In genomic region chr5:59724482-59725392, GRCh38 we compare ENCODE assay signal across 8 cellular contexts.
DNase-seq lines count a peak whose midpoint lies in the region; ATAC-seq, FAIRE-seq and TF ChIP-seq lines count a peak whose summit lies in the region.

No MANE protein-coding gene starts in this region.

- no peaks in the 10 kb centered on the region for H3K4me1 Mint-ChIP-seq in activated CD4-positive, alpha-beta memory T cell treated with anti-CD3 and anti-CD28 coated beads for 36 hours (ENCODE audit: low read depth)
- H3K4me1 Mint-ChIP-seq in type B pancreatic cell (ENCODE audit: unreplicated experiment): peaks cover 7% of the 10 kb centered on the region

- no peaks in the 10 kb centered on the region for H3K79me2 ChIP-seq in Loucy (ENCODE audit: insufficient read depth, low read length)

- CTCF ChIA-PET in activated CD4-positive, alpha-beta memory T cell treated with anti-CD3 and anti-CD28 coated beads for 36 hours (lab: Charles Lee): interaction anchor here (0.7 to 1.3 kb wide), 5 partner anchors 36 to 323 kb away, joined by 3 to 7 read pairs (median 4); no protein-coding TSS in a partner anchor

- no peaks in the 10 kb centered on the region for H3K9me2 ChIP-seq in Loucy (replicated peaks; ENCODE audit: low read depth, low read length)

- FAIRE-seq in kidney (lab: Jason Lieb, UNC): no peak

- peak; percentile 14 for DNase-seq in NCI-H748 (lab: John Stamatoyannopoulos, UW; ENCODE audit: unreplicated experiment)
- DNase-seq in NCI-H748 treated with DMSO at 0.1 percent for 48 hours (lab: John Stamatoyannopoulos, UW): no peak
- DNase-seq in activated CD4-positive, alpha-beta memory T cell treated with anti-CD3 and anti-CD28 coated beads for 36 hours: peak; percentile 30
- DNase-seq in kidney: no peak
- DNase-seq in type B pancreatic cell (ENCODE audit: extremely low spot score, unreplicated experiment): no peak

- H3K36me3 ChIP-seq in Loucy (ENCODE audit: insufficient read depth, low read length) (no peaks in the 10 kb centered on the region), kidney (ENCODE audit: control insufficient read depth in 1 of 2, insufficient read depth in 2 of 2, low read length in 2 of 2) (no peaks in the 10 kb centered on the region)

- peaks cover under 1% of the 10 kb centered on the region for H3K27me3 Mint-ChIP-seq in activated CD4-positive, alpha-beta memory T cell treated with anti-CD3 and anti-CD28 coated beads for 36 hours
- H3K27me3 Mint-ChIP-seq in type B pancreatic cell: no peaks in the 10 kb centered on the region

- no peak overlapping the region for H3K27ac Mint-ChIP-seq in activated CD4-positive, alpha-beta memory T cell treated with anti-CD3 and anti-CD28 coated beads for 36 hours
- H3K27ac Mint-ChIP-seq in type B pancreatic cell: no peak overlapping the region

- H3K4me2 ChIP-seq in Loucy (ENCODE audit: low read depth, low read length, poor library complexity, severe bottlenecking): no peak overlapping the region

- H3K4me1 ChIP-seq in Loucy (ENCODE audit: insufficient read depth, low read length, poor library complexity, severe bottlenecking): no peaks in the 10 kb centered on the region
- no peaks in the 10 kb centered on the region for H3K4me1 ChIP-seq in kidney (ENCODE audit: control insufficient read depth in 1 of 2, insufficient read depth in 1 of 2, low read depth in 1 of 2, low read length in 2 of 2)

- ATAC-seq in GM21367 (IDR thresholded peaks at IDR 0.05; ENCODE audit: unreplicated experiment) (peak; percentile 96), HG03196 (IDR thresholded peaks at IDR 0.05; ENCODE audit: unreplicated experiment) (no peak)

- H3K4me3 ChIP-seq in Loucy (ENCODE audit: low read length, poor library complexity, severe bottlenecking): no peak overlapping the region
- H3K4me3 ChIP-seq in kidney (ENCODE audit: low read length in 2 of 2): no peak overlapping the region

- no peaks in the 10 kb centered on the region for H3K9me3 Mint-ChIP-seq in activated CD4-positive, alpha-beta memory T cell treated with anti-CD3 and anti-CD28 coated beads for 36 hours
- no peaks in the 10 kb centered on the region for H3K9me3 Mint-ChIP-seq in type B pancreatic cell

- no peaks in the 10 kb centered on the region for H3K36me3 Mint-ChIP-seq in activated CD4-positive, alpha-beta memory T cell treated with anti-CD3 and anti-CD28 coated beads for 36 hours
- no peaks in the 10 kb centered on the region for H3K36me3 Mint-ChIP-seq in type B pancreatic cell

- no peaks in the 10 kb centered on the region for H3K27me3 ChIP-seq in Loucy (ENCODE audit: insufficient read depth, low read length, poor library complexity, severe bottlenecking)

- no peaks in the 10 kb centered on the region for H4K20me1 ChIP-seq in Loucy (ENCODE audit: insufficient read depth, low read length, poor library complexity, severe bottlenecking)

- POLR2A ChIA-PET in activated CD4-positive, alpha-beta memory T cell treated with anti-CD3 and anti-CD28 coated beads for 36 hours (lab: Charles Lee): no interaction called here

- no peak overlapping the region for H3K4me3 Mint-ChIP-seq in activated CD4-positive, alpha-beta memory T cell treated with anti-CD3 and anti-CD28 coated beads for 36 hours
- H3K4me3 Mint-ChIP-seq in type B pancreatic cell: no peak overlapping the region

- TF ChIP-seq CTCF in Loucy (conservative IDR thresholded peaks at IDR 0.05; ENCODE audit: low read length) (peak; percentile 92), kidney (IDR thresholded peaks at IDR 0.05; ENCODE audit: borderline replicate concordance, extremely low read depth, insufficient read depth) (peak; percentile 53), type B pancreatic cell (conservative IDR thresholded peaks at IDR 0.05) (peak; percentile 81)

- no peak overlapping the region for H3K27ac ChIP-seq in kidney (ENCODE audit: low read depth in 2 of 2, low read length in 2 of 2)

- H3F3A ChIP-seq in Loucy (ENCODE audit: low read depth): no peaks in the 10 kb centered on the region

- no peak overlapping the region for H2AFZ ChIP-seq in Loucy (ENCODE audit: low read length)

- H3K9me3 ChIP-seq in Loucy (ENCODE audit: insufficient read depth, low read depth, low read length) (no peaks in the 10 kb centered on the region), kidney (ENCODE audit: control insufficient read depth in 1 of 2, low read length in 2 of 2) (no peaks in the 10 kb centered on the region)

- intact Hi-C loops in activated CD4-positive, alpha-beta memory T cell treated with anti-CD3 and anti-CD28 coated beads for 36 hours (cut with micrococcal nuclease): loop anchor here (5.0 kb wide), 1 partner anchor 78 kb away; no protein-coding TSS in a partner anchor
- intact Hi-C loops in kidney (cut with DNase I): no loop called here

- H3K9ac ChIP-seq in Loucy (ENCODE audit: low read depth, low read length, poor library complexity, severe bottlenecking) (no peak overlapping the region), kidney (ENCODE audit: low read length in 2 of 2) (no peak overlapping the region)

Comparison
In these comparisons a context has a peak if more than half of its experiments do, and no peak if none do; other contexts are left out.
1. DNase-seq: peak in NCI-H748 (single experiment) and activated CD4-positive, alpha-beta memory T cell treated with anti-CD3 and anti-CD28 coated beads for 36 hours (single experiment); none in NCI-H748 treated with DMSO at 0.1 percent for 48 hours (single experiment), kidney (single experiment) and type B pancreatic cell (single experiment).
2. Peak in every context shown above with its lines, with median percentiles within 50 percentile points of each other: CTCF ChIP-seq.